In genomic region chr5:98781520-98781919, GRCh38 we compare ENCODE assay signal across 23 cellular contexts.
"Had no signal": no experiment of that assay in that cellular context is flagged by ENCODE, and none has a peak within 500 bp of the region (broad histone marks: within the 10 kb centered on the region; RNA-seq: fewer than 3 reads in every experiment).

No MANE protein-coding gene starts in this region.

- ATAC-seq: activated T-cell treated with anti-CD3 and anti-CD28 coated beads, Interleukin-2, amount 50 U/mL, for 72 hours; T-helper 17 cell had no signal

- H3K27me3 ChIP-seq: Peyer's patch, SJSA1 had no signal

- H3K9me3 Mint-ChIP-seq: activated CD4-positive, alpha-beta memory T cell treated with anti-CD3 and anti-CD28 coated beads for 36 hours; activated CD4-positive, alpha-beta T cell treated with anti-CD3 and anti-CD28 coated beads, Interleukin-2, amount 10 ng/mL, durations not matched to agents 7 days and 5 days; activated naive CD4-positive, alpha-beta T cell treated with anti-CD3 and anti-CD28 coated beads, Interleukin-2, amount 10 ng/mL, durations not matched to agents 7 days and 5 days; activated naive CD8-positive, alpha-beta T cell treated with anti-CD3 and anti-CD28 coated beads for 36 hours; activated T-cell treated with anti-CD3 and anti-CD28 coated beads, Interleukin-2, amount 50 U/mL, for 72 hours; activated T-helper 2 cell treated with anti-CD3 and anti-CD28 coated beads, Interferon-gamma antibody, Interleukin-2, Interleukin-4, amounts not matched to agents 10 μg/mL and 5 μg/mL and 100 μg/mL, durations not matched to agents 14 hours and 24 hours and 36 hours had no signal

- H3K27ac ChIP-seq: SJSA1 had no signal

- H3K4me3 Mint-ChIP-seq: activated CD4-positive, alpha-beta memory T cell treated with anti-CD3 and anti-CD28 coated beads for 36 hours; activated CD4-positive, alpha-beta T cell treated with anti-CD3 and anti-CD28 coated beads, Interleukin-2, amount 10 ng/mL, durations not matched to agents 7 days and 5 days; activated naive CD4-positive, alpha-beta T cell treated with anti-CD3 and anti-CD28 coated beads, Interleukin-2, amount 10 ng/mL, durations not matched to agents 7 days and 5 days; activated naive CD8-positive, alpha-beta T cell treated with anti-CD3 and anti-CD28 coated beads for 36 hours; activated T-cell treated with anti-CD3 and anti-CD28 coated beads, Interleukin-2, amount 50 U/mL, for 72 hours; T-helper 17 cell had no signal

- DNase-seq: activated CD4-positive, alpha-beta memory T cell treated with anti-CD3 and anti-CD28 coated beads for 36 hours; activated CD4-positive, alpha-beta T cell treated with anti-CD3 and anti-CD28 coated beads, Interleukin-2, amount 10 ng/mL, durations not matched to agents 7 days and 5 days; activated CD4-positive, CD25-positive, alpha-beta regulatory T cell; activated CD8-positive, alpha-beta memory T cell treated with anti-CD3 and anti-CD28 coated beads for 24 hours; activated gamma-delta T cell treated with Interleukin-2 at 50 U/mL for 16 hours; activated naive CD4-positive, alpha-beta T cell treated with anti-CD3 and anti-CD28 coated beads, Interleukin-2, amount 10 ng/mL, durations not matched to agents 7 days and 5 days; activated naive CD8-positive, alpha-beta T cell treated with anti-CD3 and anti-CD28 coated beads for 36 hours; activated T-cell treated with anti-CD3 and anti-CD28 coated beads, Interleukin-2, amount 50 U/mL, for 72 hours; cerebellar nuclear complex; Kasumi-1; NCI-H1105 treated with DMSO at 0.1 percent for 48 hours; NCI-H1436 treated with DMSO at 0.1 percent for 48 hours; NCI-H187; NCI-H2081; NCI-H510A treated with DMSO at 0.1 percent for 48 hours; NCI-H69; NK-92 treated with Interleukin-12 subunit alpha and Interleukin-12 subunit beta, amount 100 ng/mL, for 24 hours; Peyer's patch; SHP77; T-helper 17 cell; T-helper 9 cell had no signal

- H3K9me3 ChIP-seq: Peyer's patch, SJSA1 had no signal

- H3K27me3 Mint-ChIP-seq: activated naive CD8-positive, alpha-beta T cell treated with anti-CD3 and anti-CD28 coated beads for 36 hours; T-helper 17 cell had no signal

- H3K27ac Mint-ChIP-seq: activated CD4-positive, alpha-beta memory T cell treated with anti-CD3 and anti-CD28 coated beads for 36 hours; activated CD4-positive, alpha-beta T cell treated with anti-CD3 and anti-CD28 coated beads, Interleukin-2, amount 10 ng/mL, durations not matched to agents 7 days and 5 days; activated naive CD4-positive, alpha-beta T cell treated with anti-CD3 and anti-CD28 coated beads, Interleukin-2, amount 10 ng/mL, durations not matched to agents 7 days and 5 days; activated naive CD8-positive, alpha-beta T cell treated with anti-CD3 and anti-CD28 coated beads for 36 hours; activated T-cell treated with anti-CD3 and anti-CD28 coated beads, Interleukin-2, amount 50 U/mL, for 72 hours; activated T-helper 2 cell treated with anti-CD3 and anti-CD28 coated beads, Interferon-gamma antibody, Interleukin-2, Interleukin-4, amounts not matched to agents 10 μg/mL and 5 μg/mL and 100 μg/mL, durations not matched to agents 14 hours and 24 hours and 36 hours; T-helper 17 cell had no signal

- H3K36me3 ChIP-seq: Peyer's patch had no signal

- H3K4me1 Mint-ChIP-seq: activated CD4-positive, alpha-beta T cell treated with anti-CD3 and anti-CD28 coated beads, Interleukin-2, amount 10 ng/mL, durations not matched to agents 7 days and 5 days; activated naive CD4-positive, alpha-beta T cell treated with anti-CD3 and anti-CD28 coated beads, Interleukin-2, amount 10 ng/mL, durations not matched to agents 7 days and 5 days had no signal

- H3K4me3 ChIP-seq: Peyer's patch, SJSA1 had no signal
